In genomic region chr10:69358148-69358795, GRCh38 we compare ENCODE assay signal across 1 cellular context.
TF ChIP-seq lines count a peak whose summit lies in the region.

No MANE protein-coding gene starts in this region.

TF ChIP-seq in WTC11, 78 proteins besides CTCF, POLR2A, EP300 and RAD21 (continued from another document):
- TF ChIP-seq SMAD3 (CRISPR knock-in tag; IDR thresholded peaks at IDR 0.05; ENCODE audit: borderline replicate concordance) = no peak
- no peak for TF ChIP-seq FOXK1 (CRISPR knock-in tag; IDR thresholded peaks at IDR 0.05)
- no peak for TF ChIP-seq MYBL2 (CRISPR knock-in tag; IDR thresholded peaks at IDR 0.05)
- TF ChIP-seq PRRX2 (CRISPR knock-in tag; IDR thresholded peaks at IDR 0.05) = no peak
